In the genomic region with DNA sequence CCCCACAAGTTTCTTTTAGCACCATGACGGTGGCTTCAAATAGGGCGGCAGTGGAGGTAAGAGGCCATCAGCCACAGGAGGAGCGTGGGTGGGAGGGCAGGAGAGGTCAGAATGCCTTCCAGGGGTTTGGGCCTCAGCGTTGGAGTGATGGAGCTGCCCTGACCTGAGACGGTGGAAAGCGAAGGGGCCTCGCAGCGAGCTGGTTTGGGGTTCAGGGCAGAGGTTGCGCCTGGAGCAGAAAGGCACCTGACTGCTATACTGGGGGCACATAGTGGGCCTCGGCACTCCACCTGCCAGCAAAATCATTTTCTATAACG, we compare ENCODE assay signal across 8 cellular contexts. TPM values are rescaled to one million over a fixed set of nuclear protein-coding genes. Genes with fewer than 3 reads are reported as not detected.
DNase-seq lines count a peak whose midpoint lies in the region; ATAC-seq and TF ChIP-seq lines count a peak whose summit lies in the region.

No MANE protein-coding gene starts in this region.

- H3K27me3 Mint-ChIP-seq in activated T-helper 1 cell treated with anti-CD3 and anti-CD28 coated beads, Interleukin-12 subunit alpha, Interleukin-12 subunit beta, Interleukin-2, Interleukin-4 antibody, amounts not matched to agents 30 ng/mL and 10 ng/mL and 1 ng/mL, durations not matched to agents 14 hours and 24 hours and 36 hours (ENCODE audit: insufficient read depth), result peaks cover 6% of the 10 kb centered on the region

- intact Hi-C loops in activated T-helper 1 cell treated with anti-CD3 and anti-CD28 coated beads, Interleukin-12 subunit alpha, Interleukin-12 subunit beta, Interleukin-2, Interleukin-4 antibody, amounts not matched to agents 30 ng/mL and 10 ng/mL and 1 ng/mL, durations not matched to agents 14 hours and 24 hours and 36 hours (cut with micrococcal nuclease), result loop anchor here (1.0 to 10.0 kb wide), 4 partner anchors 100 to 830 kb away; a partner anchor contains a TSS

- H3K4me3 Mint-ChIP-seq in activated T-helper 1 cell treated with anti-CD3 and anti-CD28 coated beads, Interleukin-12 subunit alpha, Interleukin-12 subunit beta, Interleukin-2, Interleukin-4 antibody, amounts not matched to agents 30 ng/mL and 10 ng/mL and 1 ng/mL, durations not matched to agents 14 hours and 24 hours and 36 hours, result peak overlapping the region; percentile 96
- peak overlapping the region; percentile 86 for H3K4me3 Mint-ChIP-seq in stimulated activated effector memory CD8-positive, alpha-beta T cell treated with anti-CD3 and anti-CD28 coated beads, Interleukin-12 subunit alpha, Interleukin-12 subunit beta, amount 100 ng/mL, for 72 hours

- no peak for TF ChIP-seq CTCF in HFF-Myc (IDR thresholded peaks at IDR 0.05; ENCODE audit: low read depth, low read length, missing control alignments)

- peaks cover 5% of the 10 kb centered on the region for H3K36me3 Mint-ChIP-seq in activated T-helper 1 cell treated with anti-CD3 and anti-CD28 coated beads, Interleukin-12 subunit alpha, Interleukin-12 subunit beta, Interleukin-2, Interleukin-4 antibody, amounts not matched to agents 30 ng/mL and 10 ng/mL and 1 ng/mL, durations not matched to agents 14 hours and 24 hours and 36 hours (ENCODE audit: low read depth)
- no peaks in the 10 kb centered on the region for H3K36me3 Mint-ChIP-seq in stimulated activated effector memory CD8-positive, alpha-beta T cell treated with anti-CD3 and anti-CD28 coated beads, Interleukin-12 subunit alpha, Interleukin-12 subunit beta, amount 100 ng/mL, for 72 hours

- H3K27ac Mint-ChIP-seq in activated T-helper 1 cell treated with anti-CD3 and anti-CD28 coated beads, Interleukin-12 subunit alpha, Interleukin-12 subunit beta, Interleukin-2, Interleukin-4 antibody, amounts not matched to agents 30 ng/mL and 10 ng/mL and 1 ng/mL, durations not matched to agents 14 hours and 24 hours and 36 hours, result peak overlapping the region; percentile 94
- H3K27ac Mint-ChIP-seq in stimulated activated effector memory CD8-positive, alpha-beta T cell treated with anti-CD3 and anti-CD28 coated beads, Interleukin-12 subunit alpha, Interleukin-12 subunit beta, amount 100 ng/mL, for 72 hours, result peak overlapping the region; percentile 95

- ATAC-seq in stimulated activated effector memory CD8-positive, alpha-beta T cell treated with anti-CD3 and anti-CD28 coated beads, Interleukin-12 subunit alpha, Interleukin-12 subunit beta, amount 100 ng/mL, for 72 hours, result no peak
- no peak for ATAC-seq in HG02759 (IDR thresholded peaks at IDR 0.05; ENCODE audit: unreplicated experiment)

- peak overlapping the region; percentile 76 for H3K4me3 ChIP-seq in HFF-Myc (replicated peaks; ENCODE audit: low read depth, low read length)
- H3K4me3 ChIP-seq in iPS-11a (ENCODE audit: low read depth, low read length), result peak overlapping the region; percentile 84

- DNase-seq in HFF-Myc (ENCODE audit: extremely low read depth, low read depth), result no peak
- no peak for DNase-seq in activated T-helper 1 cell treated with anti-CD3 and anti-CD28 coated beads, Interleukin-12 subunit alpha, Interleukin-12 subunit beta, Interleukin-2, Interleukin-4 antibody, amounts not matched to agents 30 ng/mL and 10 ng/mL and 1 ng/mL, durations not matched to agents 14 hours and 24 hours and 36 hours (ENCODE audit: low spot score)
- DNase-seq in stimulated activated effector memory CD8-positive, alpha-beta T cell treated with anti-CD3 and anti-CD28 coated beads, Interleukin-12 subunit alpha, Interleukin-12 subunit beta, amount 100 ng/mL, for 72 hours (ENCODE audit: low spot score in 2 of 2), result no peak
- DNase-seq in kidney glomerular epithelial cell (lab: John Stamatoyannopoulos, UW), result no peak
- no peak for DNase-seq in H4 (ENCODE audit: low spot score)
- DNase-seq in stimulated activated CD4-positive, alpha-beta T cell treated with anti-CD3 and anti-CD28 coated beads, Interleukin-2, amount 100 ng/mL, for 48 hours, result no peak

- H3K9me3 Mint-ChIP-seq in activated T-helper 1 cell treated with anti-CD3 and anti-CD28 coated beads, Interleukin-12 subunit alpha, Interleukin-12 subunit beta, Interleukin-2, Interleukin-4 antibody, amounts not matched to agents 30 ng/mL and 10 ng/mL and 1 ng/mL, durations not matched to agents 14 hours and 24 hours and 36 hours, result peaks cover 10% of the 10 kb centered on the region
- peaks cover 3% of the 10 kb centered on the region for H3K9me3 Mint-ChIP-seq in stimulated activated effector memory CD8-positive, alpha-beta T cell treated with anti-CD3 and anti-CD28 coated beads, Interleukin-12 subunit alpha, Interleukin-12 subunit beta, amount 100 ng/mL, for 72 hours

- peaks cover 24% of the 10 kb centered on the region for H3K4me1 Mint-ChIP-seq in activated T-helper 1 cell treated with anti-CD3 and anti-CD28 coated beads, Interleukin-12 subunit alpha, Interleukin-12 subunit beta, Interleukin-2, Interleukin-4 antibody, amounts not matched to agents 30 ng/mL and 10 ng/mL and 1 ng/mL, durations not matched to agents 14 hours and 24 hours and 36 hours (ENCODE audit: low read depth)
- H3K4me1 Mint-ChIP-seq in stimulated activated effector memory CD8-positive, alpha-beta T cell treated with anti-CD3 and anti-CD28 coated beads, Interleukin-12 subunit alpha, Interleukin-12 subunit beta, amount 100 ng/mL, for 72 hours, result peaks cover 44% of the 10 kb centered on the region

RNA-seq across cellular contexts. Expression of a gene that starts 0.4 kb away (rescaled TPM):
- 22.0 and 22.2 TPM in 2 replicates for total RNA-seq in activated T-helper 1 cell treated with anti-CD3 and anti-CD28 coated beads, Interleukin-12 subunit alpha, Interleukin-12 subunit beta, Interleukin-2, Interleukin-4 antibody, amounts not matched to agents 30 ng/mL and 10 ng/mL and 1 ng/mL, durations not matched to agents 14 hours and 24 hours and 36 hours
- total RNA-seq in H4 (2014; rRNA removed; shearing (Covaris generic)), result 10.0 and 10.1 TPM in 2 replicates

RNA-seq across cellular contexts. Expression of a gene that starts 53.4 kb away (rescaled TPM):
- 1.1 and 1.5 TPM in 2 replicates for total RNA-seq in activated T-helper 1 cell treated with anti-CD3 and anti-CD28 coated beads, Interleukin-12 subunit alpha, Interleukin-12 subunit beta, Interleukin-2, Interleukin-4 antibody, amounts not matched to agents 30 ng/mL and 10 ng/mL and 1 ng/mL, durations not matched to agents 14 hours and 24 hours and 36 hours
- total RNA-seq in H4 (2014; rRNA removed; shearing (Covaris generic)), result 12.3 and 14.6 TPM in 2 replicates
